ENCODE assay signal across 1 cellular context in the genomic region with DNA sequence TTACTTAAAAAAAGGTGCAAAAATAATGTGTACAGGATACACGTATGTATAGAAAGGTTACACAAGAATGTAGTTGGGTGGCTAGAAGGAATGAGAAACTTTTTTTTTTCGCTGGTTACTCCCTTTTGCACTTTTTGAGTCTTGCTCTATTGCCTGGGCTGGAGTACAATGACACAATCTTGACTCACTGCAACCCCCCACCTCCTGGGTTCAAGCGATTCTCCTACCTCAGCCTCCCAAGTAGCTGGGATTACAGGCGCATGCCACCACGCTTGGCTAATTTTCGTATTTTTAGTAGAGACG.
TF ChIP-seq lines count a peak whose summit lies in the region.

No MANE protein-coding gene starts in this region.

TF ChIP-seq in GM23338, 12 proteins besides CTCF, POLR2A, EP300 and RAD21 (continued from another document):
- TF ChIP-seq, protein P1, sequence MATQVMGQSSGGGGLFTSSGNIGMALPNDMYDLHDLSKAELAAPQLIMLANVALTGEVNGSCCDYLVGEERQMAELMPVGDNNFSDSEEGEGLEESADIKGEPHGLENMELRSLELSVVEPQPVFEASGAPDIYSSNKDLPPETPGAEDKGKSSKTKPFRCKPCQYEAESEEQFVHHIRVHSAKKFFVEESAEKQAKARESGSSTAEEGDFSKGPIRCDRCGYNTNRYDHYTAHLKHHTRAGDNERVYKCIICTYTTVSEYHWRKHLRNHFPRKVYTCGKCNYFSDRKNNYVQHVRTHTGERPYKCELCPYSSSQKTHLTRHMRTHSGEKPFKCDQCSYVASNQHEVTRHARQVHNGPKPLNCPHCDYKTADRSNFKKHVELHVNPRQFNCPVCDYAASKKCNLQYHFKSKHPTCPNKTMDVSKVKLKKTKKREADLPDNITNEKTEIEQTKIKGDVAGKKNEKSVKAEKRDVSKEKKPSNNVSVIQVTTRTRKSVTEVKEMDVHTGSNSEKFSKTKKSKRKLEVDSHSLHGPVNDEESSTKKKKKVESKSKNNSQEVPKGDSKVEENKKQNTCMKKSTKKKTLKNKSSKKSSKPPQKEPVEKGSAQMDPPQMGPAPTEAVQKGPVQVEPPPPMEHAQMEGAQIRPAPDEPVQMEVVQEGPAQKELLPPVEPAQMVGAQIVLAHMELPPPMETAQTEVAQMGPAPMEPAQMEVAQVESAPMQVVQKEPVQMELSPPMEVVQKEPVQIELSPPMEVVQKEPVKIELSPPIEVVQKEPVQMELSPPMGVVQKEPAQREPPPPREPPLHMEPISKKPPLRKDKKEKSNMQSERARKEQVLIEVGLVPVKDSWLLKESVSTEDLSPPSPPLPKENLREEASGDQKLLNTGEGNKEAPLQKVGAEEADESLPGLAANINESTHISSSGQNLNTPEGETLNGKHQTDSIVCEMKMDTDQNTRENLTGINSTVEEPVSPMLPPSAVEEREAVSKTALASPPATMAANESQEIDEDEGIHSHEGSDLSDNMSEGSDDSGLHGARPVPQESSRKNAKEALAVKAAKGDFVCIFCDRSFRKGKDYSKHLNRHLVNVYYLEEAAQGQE (IDR thresholded peaks at IDR 0.05; ENCODE audit: unreplicated experiment): no peak
- no peak for TF ChIP-seq ZNF114 (CRISPR knock-in tag; IDR thresholded peaks at IDR 0.05)
- TF ChIP-seq POLR2AphosphoS5 (IDR thresholded peaks at IDR 0.05; ENCODE audit: low read depth): no peak
